ENCODE assay signal across 15 cellular contexts in genomic region chr15:77025066-77025435, GRCh38. TPM values are rescaled to one million over a fixed set of nuclear protein-coding genes. Genes with fewer than 3 reads are reported as not detected.
DNase-seq lines count a peak whose midpoint lies in the region; ATAC-seq, FAIRE-seq and TF ChIP-seq lines count a peak whose summit lies in the region.
"Had no signal": no experiment of that assay in that cellular context is flagged by ENCODE, and none has a peak within 500 bp of the region (broad histone marks: within the 10 kb centered on the region; RNA-seq: fewer than 3 reads in every experiment).

No MANE protein-coding gene starts in this region.

- WGBS in neuronal stem cell (ENCODE audit: extremely low coverage in 2 of 2, insufficient read length in 2 of 2, insufficient replicate concordance in 1 of 2), 2 donors = no CpG with 5 or more reads among the region's 6 CpGs

- no peak overlapping the region for H3K4ac ChIP-seq in neuronal stem cell (ENCODE audit: low read length)

- no peak overlapping the region for H4K8ac ChIP-seq in neuronal stem cell (ENCODE audit: low read depth, low read length)

- no peak overlapping the region for H3K14ac ChIP-seq in neuronal stem cell (ENCODE audit: low read length)

- peaks cover 5 to 23% of the 10 kb centered on the region in 2 donors for H3K36me3 Mint-ChIP-seq in activated naive CD4-positive, alpha-beta T cell treated with anti-CD3 and anti-CD28 coated beads, Interleukin-2, amount 50 U/mL, for 72 hours

- no peaks in the 10 kb centered on the region for H3K9me3 Mint-ChIP-seq in activated naive CD4-positive, alpha-beta T cell treated with anti-CD3 and anti-CD28 coated beads, Interleukin-2, amount 50 U/mL, for 72 hours

- H3K18ac ChIP-seq in neuronal stem cell (ENCODE audit: low read length) = no peak overlapping the region

- no peak for TF ChIP-seq POLR2A in GM12891 (IDR thresholded peaks at IDR 0.05; ENCODE audit: low read depth, low read length)

- H2BK15ac ChIP-seq in neuronal stem cell (ENCODE audit: low read length) = no peak overlapping the region

- H3K4me1 ChIP-seq in neuronal stem cell (ENCODE audit: control insufficient read depth in 2 of 2, insufficient read depth in 1 of 2, low read depth in 1 of 2, low read length in 2 of 2) = peaks cover 6 to 15% of the 10 kb centered on the region in 2 donors

- H3K36me3 ChIP-seq in neuronal stem cell (replicated peaks in 1 of 2; ENCODE audit: control insufficient read depth in 2 of 2, insufficient read depth in 2 of 2, low read length in 2 of 2) = peaks cover 0 to 2% of the 10 kb centered on the region in 2 donors

- H2BK12ac ChIP-seq in neuronal stem cell (ENCODE audit: low read length) = no peak overlapping the region

- H4K91ac ChIP-seq in neuronal stem cell (ENCODE audit: low read depth, low read length, poor library complexity) = no peak overlapping the region

- no peaks in the 10 kb centered on the region for H3K79me1 ChIP-seq in neuronal stem cell (ENCODE audit: low read depth, low read length)

- peaks cover 0 to 2% of the 10 kb centered on the region in 2 donors for H3K9me3 ChIP-seq in neuronal stem cell (replicated peaks in 1 of 2; ENCODE audit: control insufficient read depth in 2 of 2, insufficient read depth in 1 of 2, low read depth in 1 of 2, low read length in 2 of 2)

- DNase-seq in activated CD4-positive, alpha-beta T cell treated with anti-CD3 and anti-CD28 coated beads for 1 hour = peak; percentile 3
- DNase-seq in activated CD4-positive, alpha-beta T cell treated with anti-CD3 and anti-CD28 coated beads for 48 hours = no peak
- DNase-seq in GM12891 (ENCODE audit: insufficient read length, low spot score) (peak; percentile 11), neuronal stem cell (ENCODE audit: low spot score) (no peak), HK-2 (ENCODE audit: unreplicated experiment) (no peak)
- DNase-seq in activated naive CD4-positive, alpha-beta T cell treated with anti-CD3 and anti-CD28 coated beads, Interleukin-2, amount 50 U/mL, for 72 hours (ENCODE audit: low spot score in 2 of 2) = peak in 1 of 2 donors; percentile 44
- DNase-seq: 8988T; mesendoderm; MM.1S; stimulated activated CD4-positive, alpha-beta T cell treated with anti-CD3 and anti-CD28 coated beads, Interleukin-4, amount 100 ng/mL, for 4 hours; trophoblast cell had no signal

- no peak for ATAC-seq in activated naive CD4-positive, alpha-beta T cell treated with anti-CD3 and anti-CD28 coated beads, Interleukin-2, amount 50 U/mL, for 72 hours
- no peak for ATAC-seq in GM18511 (IDR thresholded peaks at IDR 0.05; ENCODE audit: unreplicated experiment)
- no peak for ATAC-seq in GM21515 (IDR thresholded peaks at IDR 0.05; ENCODE audit: unreplicated experiment)
- ATAC-seq: esophagus mucosa had no signal

- FAIRE-seq in GM12891 (lab: Jason Lieb, UNC) = no peak
- FAIRE-seq: keratinocyte had no signal

- H3K4me2 ChIP-seq in neuronal stem cell (ENCODE audit: insufficient read depth, low read length, poor library complexity, severe bottlenecking) = no peak overlapping the region

- H3K23ac ChIP-seq in neuronal stem cell (ENCODE audit: low read depth, low read length, poor library complexity) = no peak overlapping the region

- peak overlapping the region; percentile 42 to 98 for H3K27ac Mint-ChIP-seq in activated naive CD4-positive, alpha-beta T cell treated with anti-CD3 and anti-CD28 coated beads, Interleukin-2, amount 50 U/mL, for 72 hours

- H2BK120ac ChIP-seq in neuronal stem cell (ENCODE audit: low read depth, low read length) = no peak overlapping the region

- peak overlapping the region; percentile 2 for H2AK5ac ChIP-seq in neuronal stem cell (ENCODE audit: low read depth, low read length)

- H2BK5ac ChIP-seq in neuronal stem cell (ENCODE audit: low read length) = no peak overlapping the region

- peaks cover 0 to 20% (median 4%) of the 10 kb centered on the region in 3 experiments for H3K27me3 ChIP-seq in neuronal stem cell (ENCODE audit: control insufficient read depth in 3 of 3, insufficient read depth in 3 of 3, low read depth in 1 of 3, low read length in 3 of 3)

- no peak overlapping the region for H3K4me3 ChIP-seq in neuronal stem cell (ENCODE audit: low read length in 2 of 2)

- H3K27ac ChIP-seq in neuronal stem cell (replicated peaks; ENCODE audit: low read length) = no peak overlapping the region

- H3K9ac ChIP-seq in neuronal stem cell (ENCODE audit: low read depth, low read length, poor library complexity) = no peak overlapping the region

- H2AFZ ChIP-seq in neuronal stem cell (ENCODE audit: low read length) = no peak overlapping the region

TF ChIP-seq in GM12891, 5 proteins besides CTCF, POLR2A, EP300 and RAD21:
- TF ChIP-seq PAX5 (IDR thresholded peaks at IDR 0.05; ENCODE audit: insufficient read depth, low read length, severe bottlenecking) (no peak), SPI1 (IDR thresholded peaks at IDR 0.05; ENCODE audit: low read depth, low read length) (no peak)

RNA-seq across cellular contexts. Expression of gene PSTPIP1, which starts 30.1 kb away (rescaled TPM):
- 5.2 TPM for polyA plus RNA-seq in GM12891 (2012; ENCODE audit: low read depth, missing spikeins)
- 100 to 1,000 TPM in 1 of 2 donors, 10 to 100 TPM in 1; 95.5 to 149 TPM for total RNA-seq in activated naive CD4-positive, alpha-beta T cell treated with anti-CD3 and anti-CD28 coated beads, Interleukin-2, amount 50 U/mL, for 72 hours
- polyA plus RNA-seq in neuronal stem cell (2013, experiment 1 of 2) = 2.0 TPM
- polyA plus RNA-seq in neuronal stem cell (2013, experiment 2 of 2) = 1.8 TPM

RNA-seq across cellular contexts. Expression of gene TSPAN3, which starts 45.9 kb away (rescaled TPM):
- polyA plus RNA-seq in GM12891 (2012; ENCODE audit: low read depth, missing spikeins) = 34.5 TPM
- 10 to 100 TPM in 1 of 2 donors, 1 to 10 TPM in 1; 6.9 to 27.1 TPM for total RNA-seq in activated naive CD4-positive, alpha-beta T cell treated with anti-CD3 and anti-CD28 coated beads, Interleukin-2, amount 50 U/mL, for 72 hours
- 251 TPM for polyA plus RNA-seq in neuronal stem cell (2013, experiment 1 of 2)
- 239 TPM for polyA plus RNA-seq in neuronal stem cell (2013, experiment 2 of 2)

Comparison
In these comparisons a context has a peak if more than half of its experiments do, and no peak if none do; other contexts are left out.
1. DNase-seq: peak in activated CD4-positive, alpha-beta T cell treated with anti-CD3 and anti-CD28 coated beads for 1 hour (single experiment) and GM12891 (single experiment); none in activated CD4-positive, alpha-beta T cell treated with anti-CD3 and anti-CD28 coated beads for 48 hours (single experiment), neuronal stem cell (single experiment) and HK-2 (single experiment).